9 cellular contexts compared by ENCODE assay signal in the genomic region with DNA sequence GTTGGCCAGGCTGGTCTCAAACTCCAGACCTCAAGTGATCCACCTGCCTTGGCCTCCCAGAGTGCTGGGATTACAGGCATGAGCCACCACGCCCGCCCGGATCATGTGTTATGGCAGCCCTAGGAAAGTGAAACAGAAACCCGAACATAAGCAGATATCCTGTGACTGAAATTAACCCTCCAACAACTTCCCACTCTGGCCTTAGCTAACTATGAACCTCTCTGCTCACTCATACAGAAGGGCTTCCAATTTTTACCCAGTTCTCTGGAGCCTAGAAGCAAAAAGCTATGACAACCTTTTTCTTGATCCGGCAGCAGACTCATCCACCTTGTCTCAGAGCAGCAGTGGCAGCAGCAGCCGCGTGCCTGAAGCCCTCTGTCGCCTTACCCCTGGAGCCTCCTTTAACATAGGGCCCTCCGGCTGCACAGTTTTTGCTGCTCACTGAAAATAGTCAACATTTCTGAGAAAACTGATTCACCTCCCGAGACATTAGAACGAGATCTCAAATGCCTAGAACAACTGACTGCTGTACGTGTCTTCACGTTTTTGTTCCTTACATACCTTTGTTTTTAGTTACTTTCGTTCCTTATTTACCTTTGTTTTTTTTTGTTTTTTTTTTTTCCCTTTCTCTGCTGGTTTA. TPM values are rescaled to one million over a fixed set of nuclear protein-coding genes. Genes with fewer than 3 reads are reported as not detected.
DNase-seq lines count a peak whose midpoint lies in the region; ATAC-seq and TF ChIP-seq lines count a peak whose summit lies in the region.
"Had no signal": no experiment of that assay in that cellular context is flagged by ENCODE, and none has a peak within 500 bp of the region (broad histone marks: within the 10 kb centered on the region; RNA-seq: fewer than 3 reads in every experiment).

No MANE protein-coding gene starts in this region.

- H3K4me1 ChIP-seq in Peyer's patch = no peaks in the 10 kb centered on the region

- no peaks in the 10 kb centered on the region for H3K36me3 ChIP-seq in GM06990 (ENCODE audit: control insufficient read depth, insufficient read depth, low read length)
- peaks cover 0 to 3% (median 0%) of the 10 kb centered on the region in 3 donors for H3K36me3 ChIP-seq in Peyer's patch

- DNase-seq in GM06990 (ENCODE audit: extremely low read depth, insufficient read length) (peak; percentile 31), Peyer's patch (peak; percentile 44 to 76 (median 70)), renal cortical epithelial cell (ENCODE audit: low read depth) (peak; percentile 49), NCI-H748 treated with DMSO at 0.1 percent for 48 hours (lab: John Stamatoyannopoulos, UW) (no peak)
- peak; percentile 17 for DNase-seq in activated naive CD8-positive, alpha-beta T cell treated with anti-CD3 and anti-CD28 coated beads, Interleukin-2, amount 50 U/mL, for 16 hours (ENCODE audit: low read depth, low spot score)

- H3K4me3 ChIP-seq in GM06990 (replicated peaks; ENCODE audit: low read depth, low read length) (no peak overlapping the region), Peyer's patch (no peak overlapping the region)

- no peak for ATAC-seq in GM19452 (IDR thresholded peaks at IDR 0.05; ENCODE audit: unreplicated experiment)
- no peak for ATAC-seq in HG02884 (IDR thresholded peaks at IDR 0.05; ENCODE audit: unreplicated experiment)
- no peak for ATAC-seq in HG03045 (IDR thresholded peaks at IDR 0.05; ENCODE audit: unreplicated experiment)

- no peaks in the 10 kb centered on the region for H3K9me3 ChIP-seq in Peyer's patch

- H3K27ac ChIP-seq in Peyer's patch = peak overlapping the region in 3 of 4 donors; percentile 1 to 42 (median 18)
- H3K27ac ChIP-seq: HL-60 had no signal

- no peak for TF ChIP-seq POLR2A in Peyer's patch (IDR thresholded peaks at IDR 0.05)

- TF ChIP-seq CTCF in GM06990 (IDR thresholded peaks at IDR 0.05; ENCODE audit: insufficient read depth, low read length, poor library complexity, severe bottlenecking) (no peak), Peyer's patch (IDR thresholded peaks at IDR 0.05) (no peak)

- H3K27me3 ChIP-seq in GM06990 (replicated peaks; ENCODE audit: control insufficient read depth, insufficient read depth, low read length) = no peaks in the 10 kb centered on the region
- H3K27me3 ChIP-seq in Peyer's patch = no peaks in the 10 kb centered on the region

RNA-seq across cellular contexts. Expression of a gene that starts 9.3 kb away (rescaled TPM):
- total RNA-seq in Peyer's patch = 1,000 to 10,000 TPM in 1 of 4 donors, 100 to 1,000 TPM in 3; 240 to 1,308 (median 979) TPM
- total RNA-seq in renal cortical epithelial cell = 113 and 293 TPM in 2 replicates

RNA-seq across cellular contexts. Expression of a gene that starts 18.8 kb away (rescaled TPM):
- total RNA-seq in Peyer's patch (10 to 100 TPM; 37.1 to 73.2 (median 56.0) TPM), renal cortical epithelial cell (29.4 and 30.2 TPM in 2 replicates)

RNA-seq across cellular contexts. Expression of a gene that starts 55.7 kb away (rescaled TPM):
- total RNA-seq in Peyer's patch (1 to 10 TPM in 3 of 4 donors, not detected in 1; 2.7 to 5.1 (median 3.2) TPM), renal cortical epithelial cell (1.4 and 3.3 TPM in 2 replicates)
